In genomic region chr15:92645051-92645631, GRCh38 we compare ENCODE assay signal across 14 cellular contexts. TPM values are rescaled to one million over a fixed set of nuclear protein-coding genes. Genes with fewer than 3 reads are reported as not detected.
DNase-seq lines count a peak whose midpoint lies in the region; ATAC-seq and TF ChIP-seq lines count a peak whose summit lies in the region.
"Had no signal": no experiment of that assay in that cellular context is flagged by ENCODE, and none has a peak within 500 bp of the region (broad histone marks: within the 10 kb centered on the region; RNA-seq: fewer than 3 reads in every experiment).

No MANE protein-coding gene starts in this region.

- H3K4me1 ChIP-seq in adipocyte (ENCODE audit: control insufficient read depth, insufficient read depth, low read length): no peaks in the 10 kb centered on the region

- no peaks in the 10 kb centered on the region for H3K27me3 Mint-ChIP-seq in mesothelial cell of epicardium (ENCODE audit: low read depth)

- H3K36me3 Mint-ChIP-seq in mesothelial cell of epicardium: peaks cover 9% of the 10 kb centered on the region

- no peak for TF ChIP-seq CTCF in AG04450 (IDR thresholded peaks at IDR 0.05; ENCODE audit: low read depth, low read length)
- TF ChIP-seq CTCF in mesothelial cell of epicardium (IDR thresholded peaks at IDR 0.05; ENCODE audit: unreplicated experiment): no peak

- POLR2A ChIA-PET in AG04450 (lab: Yijun Ruan, JAX): no interaction called here

- H3K9me3 ChIP-seq in AG04450 (ENCODE audit: control insufficient read depth, insufficient read depth, low read length) (0 out of 2 replicates have a peak, but pooled peaks cover 3% of the 10 kb centered on the region), adipocyte (ENCODE audit: control insufficient read depth, low read length) (peaks cover under 1% of the 10 kb centered on the region)
- H3K9me3 ChIP-seq: pancreas had no signal

- ATAC-seq in HG03457 (IDR thresholded peaks at IDR 0.05; ENCODE audit: unreplicated experiment): no peak

- H3K9ac ChIP-seq in adipocyte (ENCODE audit: low read length): no peak overlapping the region

- no peak for DNase-seq in AG04450 (ENCODE audit: low read depth, low spot score)
- peak; percentile 68 for DNase-seq in HT-29 (ENCODE audit: low spot score)
- DNase-seq in adipocyte (ENCODE audit: low read depth): peak; percentile 66
- DNase-seq in mesothelial cell of epicardium (ENCODE audit: low spot score in 2 of 2, unreplicated experiment in 2 of 2): no peak
- no peak for DNase-seq in amniotic stem cell (lab: John Stamatoyannopoulos, UW)
- no peak for DNase-seq in GOT3 (lab: John Stamatoyannopoulos, UW)
- DNase-seq in stimulated activated CD4-positive, alpha-beta T cell treated with anti-CD3 and anti-CD28 coated beads, Interleukin-4, amount 100 ng/mL, for 1 hour: no peak
- DNase-seq: heart left ventricle; NCI-H510A; stimulated activated CD4-positive, alpha-beta T cell treated with anti-CD3 and anti-CD28 coated beads, Interleukin-15, amount 100 ng/mL, for 24 hours had no signal

- peak overlapping the region; percentile 31 for H3K27ac ChIP-seq in AG04450 (ENCODE audit: low read depth, low read length)
- H3K27ac ChIP-seq: heart left ventricle, HL-60 had no signal

- no peaks in the 10 kb centered on the region for H3K36me3 ChIP-seq in adipocyte (ENCODE audit: control insufficient read depth, insufficient read depth, low read length, severe bottlenecking)
- H3K36me3 ChIP-seq: heart left ventricle, pancreas had no signal

- H3K27me3 ChIP-seq in AG04450 (ENCODE audit: control insufficient read depth, insufficient read depth, low read length) (no peaks in the 10 kb centered on the region), adipocyte (replicated peaks; ENCODE audit: control insufficient read depth, insufficient read depth, low read length) (no peaks in the 10 kb centered on the region)
- H3K27me3 ChIP-seq: heart left ventricle, pancreas had no signal

- H3K4me3 ChIP-seq in AG04450 (ENCODE audit: low read depth, low read length): no peak overlapping the region
- H3K4me3 ChIP-seq in adipocyte (ENCODE audit: low read length): no peak overlapping the region
- H3K4me3 ChIP-seq: heart left ventricle, lung, pancreas had no signal

- CTCF ChIA-PET in AG04450 (lab: Charles Lee): no interaction called here

- H3K4me3 Mint-ChIP-seq in mesothelial cell of epicardium: no peak overlapping the region

- peaks cover 24% of the 10 kb centered on the region for H3K4me1 Mint-ChIP-seq in mesothelial cell of epicardium

- peak overlapping the region; percentile 73 for H3K27ac Mint-ChIP-seq in mesothelial cell of epicardium

- H3K9me3 Mint-ChIP-seq in mesothelial cell of epicardium: peaks cover 16% of the 10 kb centered on the region

RNA-seq across cellular contexts. Expression of gene FAM174B, which starts 10.4 kb away (rescaled TPM):
- polyA plus RNA-seq in AG04450 (2011; rRNA removed): 2.1 and 4.3 TPM in 2 replicates
- 4.6 and 11.0 TPM in 2 replicates for polyA minus RNA-seq in AG04450 (2011; rRNA and poly(A)+ RNA removed)
- 14.4 and 19.7 TPM in 2 replicates for total RNA-seq in HT-29 (2014; rRNA removed; shearing (Covaris generic))
- total RNA-seq in mesothelial cell of epicardium: 18.8 to 20.7 TPM (median 19.1 TPM) in 3 replicates

Comparison
In these comparisons a context has a peak if more than half of its experiments do, and no peak if none do; other contexts are left out.
1. DNase-seq: peak in HT-29 (single experiment) and adipocyte (single experiment); none in AG04450 (single experiment), mesothelial cell of epicardium (0 of 2), amniotic stem cell (single experiment), GOT3 (single experiment) and stimulated activated CD4-positive, alpha-beta T cell treated with anti-CD3 and anti-CD28 coated beads, Interleukin-4, amount 100 ng/mL, for 1 hour (single experiment).